1 cellular context compared by ENCODE assay signal in genomic region chr12:123714302-123714627, GRCh38.
A peak's percentile ranks its signal among the peaks of the same experiment; 100 is the strongest.
TF ChIP-seq lines count a peak whose summit lies in the region.

No MANE protein-coding gene starts in this region.

TF ChIP-seq in HepG2, 621 proteins besides CTCF, POLR2A, EP300 and RAD21:
- TF ChIP-seq ZNF224 (CRISPR knock-in tag; IDR thresholded peaks at IDR 0.05) (no peak), SIX4 (CRISPR knock-in tag; IDR thresholded peaks at IDR 0.05) (no peak), ZNF263 (CRISPR knock-in tag; IDR thresholded peaks at IDR 0.05) (peak; percentile 74)
